Comparison of ENCODE assay signal across 11 cellular contexts in the genomic region with DNA sequence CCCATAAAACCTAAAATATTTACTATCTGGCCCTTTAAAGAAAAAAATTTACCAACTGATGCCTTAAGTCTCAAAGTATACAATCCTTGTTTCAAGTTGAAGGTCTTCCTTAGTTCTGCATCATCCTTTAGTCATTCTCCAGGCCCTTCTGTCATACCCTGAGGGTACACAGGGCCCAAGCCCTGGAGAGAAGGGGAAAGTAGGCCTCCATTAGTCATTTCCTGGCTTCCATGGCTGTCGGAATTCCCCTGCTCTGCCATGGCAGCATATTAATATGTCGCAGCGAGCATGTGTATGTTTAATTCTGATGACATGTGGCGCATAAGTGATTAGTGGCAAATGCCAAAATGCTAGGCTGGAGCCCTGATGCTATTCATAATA. TPM values are rescaled to one million over a fixed set of nuclear protein-coding genes. Genes with fewer than 3 reads are reported as not detected.
A peak's percentile ranks its signal among the peaks of the same experiment; 100 is the strongest.
DNase-seq lines count a peak whose midpoint lies in the region; ATAC-seq and TF ChIP-seq lines count a peak whose summit lies in the region.
"Had no signal": no experiment of that assay in that cellular context is flagged by ENCODE, and none has a peak within 500 bp of the region (broad histone marks: within the 10 kb centered on the region; RNA-seq: fewer than 3 reads in every experiment).

No MANE protein-coding gene starts in this region.

- H4K8ac ChIP-seq in neuronal stem cell (ENCODE audit: low read depth, low read length): no peak overlapping the region

- no peak overlapping the region for H2BK120ac ChIP-seq in neuronal stem cell (ENCODE audit: low read depth, low read length)

- H3K4me2 ChIP-seq in neuronal stem cell (ENCODE audit: insufficient read depth, low read length, poor library complexity, severe bottlenecking): no peak overlapping the region

- DNase-seq in BJ (ENCODE audit: low read depth) (peak; percentile 86), HT1080 (ENCODE audit: low read depth) (peak; percentile 96), astrocyte of the cerebellum (ENCODE audit: low read depth) (peak; percentile 36), kidney tubule cell (ENCODE audit: low spot score) (peak; percentile 97), NCI-H2171 (lab: John Stamatoyannopoulos, UW) (no peak), neuronal stem cell (ENCODE audit: low spot score) (no peak), left colon (no peak)
- DNase-seq: mucosa of descending colon; stimulated activated CD4-positive, alpha-beta T cell treated with anti-CD3 and anti-CD28 coated beads, Interleukin-2, amount 100 ng/mL, for 48 hours had no signal

- H3K14ac ChIP-seq in neuronal stem cell (ENCODE audit: low read length): no peak overlapping the region

- H2AFZ ChIP-seq in neuronal stem cell (ENCODE audit: low read length): no peak overlapping the region

- H3K23ac ChIP-seq in neuronal stem cell (ENCODE audit: low read depth, low read length, poor library complexity): no peak overlapping the region

- no peak overlapping the region for H3K4ac ChIP-seq in neuronal stem cell (ENCODE audit: low read length)

- TF ChIP-seq CTCF in BJ (IDR thresholded peaks at IDR 0.05; ENCODE audit: insufficient read depth, low read depth, low read length): no peak
- no peak for TF ChIP-seq CTCF in astrocyte of the cerebellum (IDR thresholded peaks at IDR 0.05; ENCODE audit: low read depth, low read length, missing control alignments)

- H4K91ac ChIP-seq in neuronal stem cell (ENCODE audit: low read depth, low read length, poor library complexity): no peak overlapping the region

- ATAC-seq in HG03442 (IDR thresholded peaks at IDR 0.05; ENCODE audit: unreplicated experiment) (no peak), left colon (no peak)
- ATAC-seq: mucosa of descending colon had no signal

- no peak overlapping the region for H2BK12ac ChIP-seq in neuronal stem cell (ENCODE audit: low read length)

- H3K27ac ChIP-seq in neuronal stem cell (replicated peaks; ENCODE audit: low read length): no peak overlapping the region

- H3K4me1 ChIP-seq in neuronal stem cell (ENCODE audit: control insufficient read depth in 2 of 2, insufficient read depth in 1 of 2, low read depth in 1 of 2, low read length in 2 of 2): peaks cover 7 to 12% of the 10 kb centered on the region in 2 donors

- H2BK15ac ChIP-seq in neuronal stem cell (ENCODE audit: low read length): no peak overlapping the region

- H3K9ac ChIP-seq in neuronal stem cell (ENCODE audit: low read depth, low read length, poor library complexity): no peak overlapping the region

- H2BK5ac ChIP-seq in neuronal stem cell (ENCODE audit: low read length): no peak overlapping the region

- H3K36me3 ChIP-seq in BJ (ENCODE audit: control insufficient read depth, insufficient read depth, low read length): no peaks in the 10 kb centered on the region
- H3K36me3 ChIP-seq in neuronal stem cell (replicated peaks in 1 of 2; ENCODE audit: control insufficient read depth in 2 of 2, insufficient read depth in 2 of 2, low read length in 2 of 2): no peaks in the 10 kb centered on the region

- no peaks in the 10 kb centered on the region for H3K79me1 ChIP-seq in neuronal stem cell (ENCODE audit: low read depth, low read length)

- H3K4me3 ChIP-seq in BJ (ENCODE audit: low read depth, low read length): no peak overlapping the region
- H3K4me3 ChIP-seq in astrocyte of the cerebellum (ENCODE audit: low read depth, low read length): no peak overlapping the region
- H3K4me3 ChIP-seq in neuronal stem cell (ENCODE audit: low read length in 2 of 2): no peak overlapping the region
- H3K4me3 ChIP-seq: mucosa of descending colon had no signal

- no peak overlapping the region for H3K18ac ChIP-seq in neuronal stem cell (ENCODE audit: low read length)

- in situ Hi-C loops in astrocyte of the cerebellum (cut with HindIII; ENCODE audit: low sequenced_read_pairs): no loop called here

- no CpG with 5 or more reads among the region's 4 CpGs for WGBS in neuronal stem cell (ENCODE audit: extremely low coverage in 2 of 2, insufficient read length in 2 of 2, insufficient replicate concordance in 1 of 2), 2 donors

- intact Hi-C loops in left colon (cut with DNase I, micrococcal nuclease): no loop called here

- no peak overlapping the region for H2AK5ac ChIP-seq in neuronal stem cell (ENCODE audit: low read depth, low read length)

- no peaks in the 10 kb centered on the region for H3K9me3 ChIP-seq in neuronal stem cell (replicated peaks in 1 of 2; ENCODE audit: control insufficient read depth in 2 of 2, insufficient read depth in 1 of 2, low read depth in 1 of 2, low read length in 2 of 2)
- H3K9me3 ChIP-seq: mucosa of descending colon had no signal

- POLR2A ChIA-PET in BJ (lab: Charles Lee): no interaction called here

- H3K27me3 ChIP-seq in BJ (ENCODE audit: control insufficient read depth, insufficient read depth, low read length): no peaks in the 10 kb centered on the region
- no peaks in the 10 kb centered on the region for H3K27me3 ChIP-seq in neuronal stem cell (ENCODE audit: control insufficient read depth in 3 of 3, insufficient read depth in 3 of 3, low read depth in 1 of 3, low read length in 3 of 3)

- CTCF ChIA-PET in BJ (lab: Yijun Ruan, JAX): interaction anchor here (1.2 to 2.0 kb wide), 4 partner anchors 11 to 89 kb away, joined by 3 to 16 read pairs (median 4); no protein-coding TSS in a partner anchor

RNA-seq across cellular contexts. Expression of a gene that starts 22.0 kb away (rescaled TPM):
- 1.9 and 2.3 TPM in 2 replicates for polyA plus RNA-seq in BJ (2011; rRNA removed)
- 9.3 and 10.3 TPM in 2 replicates for polyA minus RNA-seq in BJ (2011; rRNA and poly(A)+ RNA removed)
- 5.6 and 6.9 TPM in 2 replicates for total RNA-seq in HT1080 (2014; rRNA removed; shearing (Covaris generic))
- 4.8 and 7.5 TPM in 2 replicates for polyA plus RNA-seq in HT1080 (2015; cell fraction: cytosol; rRNA removed)
- 13.7 and 14.9 TPM in 2 replicates for polyA plus RNA-seq in HT1080 (2015; cell fraction: nucleus; rRNA removed)
- 0.42 TPM for polyA plus RNA-seq in neuronal stem cell (2013, experiment 1 of 2)
- polyA plus RNA-seq in neuronal stem cell (2013, experiment 2 of 2): 0.47 TPM
- total RNA-seq in left colon: 10 to 100 TPM; 22.1 to 22.3 TPM
- total RNA-seq: T-helper 1 cell treated with Interleukin-12 subunit alpha and Interleukin-12 subunit beta and Interleukin-4 antibody, amounts not matched to agents 30 ng/mL and 1 ng/mL, for 36 hours had no signal

Comparison
In these comparisons a context has a peak if more than half of its experiments do, and no peak if none do; other contexts are left out.
1. DNase-seq: peak in BJ (single experiment), HT1080 (single experiment), astrocyte of the cerebellum (single experiment) and kidney tubule cell (single experiment); none in NCI-H2171 (single experiment), neuronal stem cell (single experiment) and left colon (0 of 2).